21 cellular contexts compared by ENCODE assay signal in the genomic region with DNA sequence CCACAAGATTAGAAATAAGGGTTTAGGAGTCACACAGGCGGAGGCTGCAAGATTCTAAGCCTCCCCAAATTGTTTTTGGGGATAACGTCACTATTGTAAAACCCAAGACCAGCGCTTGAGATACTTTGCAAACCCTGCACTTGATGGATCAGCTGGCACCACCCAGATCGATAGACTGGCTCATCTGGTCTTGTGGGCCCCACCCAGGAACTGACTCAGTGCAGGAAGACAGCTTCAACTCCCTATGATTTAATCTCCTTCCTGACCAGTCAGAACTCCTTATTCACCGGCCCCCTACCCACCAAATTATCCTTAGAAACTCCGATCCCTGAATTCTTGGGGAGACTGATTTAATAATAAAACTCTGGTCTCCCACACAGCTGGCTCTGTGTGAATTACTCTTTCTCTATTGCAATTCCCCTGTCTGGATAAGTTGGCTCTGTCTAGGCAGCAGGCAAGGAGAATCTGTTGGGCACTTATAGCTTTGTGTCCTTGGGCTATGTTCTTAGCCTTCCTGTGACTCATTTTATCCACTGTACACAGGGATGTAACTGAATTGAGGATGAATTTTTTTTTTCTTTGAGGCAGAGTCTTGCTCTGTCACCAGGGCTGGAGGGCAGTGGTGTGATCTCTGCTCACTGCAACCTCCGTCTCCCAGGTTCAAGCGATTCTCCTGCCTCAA.
DNase-seq lines count a peak whose midpoint lies in the region; TF ChIP-seq lines count a peak whose summit lies in the region.
"Had no signal": no experiment of that assay in that cellular context is flagged by ENCODE, and none has a peak within 500 bp of the region (broad histone marks: within the 10 kb centered on the region; RNA-seq: fewer than 3 reads in every experiment).

No MANE protein-coding gene starts in this region.

- DNase-seq in activated CD4-positive, alpha-beta T cell treated with anti-CD3 and anti-CD28 coated beads, Interleukin-2, amount 10 ng/mL, durations not matched to agents 24 days and 14 days, result peak; percentile 60
- no peak for DNase-seq in activated CD4-positive, alpha-beta T cell treated with anti-CD3 and anti-CD28 coated beads for 1 hour
- DNase-seq in ELR (ENCODE audit: low read depth) (peak; percentile 8), immature natural killer cell (no peak), endodermal cell (no peak), NCI-H748 (lab: John Stamatoyannopoulos, UW; ENCODE audit: unreplicated experiment) (no peak), GM13976 (ENCODE audit: low spot score) (no peak)
- DNase-seq: activated naive CD4-positive, alpha-beta T cell treated with anti-CD3 and anti-CD28 coated beads for 36 hours; cortex of kidney; DND-41; GOT3; MG63; NCI-H146; NCI-H345; stimulated activated CD4-positive, alpha-beta T cell treated with anti-CD3 and anti-CD28 coated beads, Interleukin-4, amount 100 ng/mL, for 4 hours had no signal

- no peaks in the 10 kb centered on the region for H3K27me3 ChIP-seq in endodermal cell (ENCODE audit: control insufficient read depth, insufficient read depth, low read length, poor library complexity, severe bottlenecking)
- H3K27me3 ChIP-seq: MG63 had no signal

- intact Hi-C loops in activated CD4-positive, alpha-beta T cell treated with anti-CD3 and anti-CD28 coated beads, Interleukin-2, amount 10 ng/mL, durations not matched to agents 24 days and 14 days (cut with micrococcal nuclease), result no loop called here

- H3K4me1 ChIP-seq in endodermal cell (ENCODE audit: control insufficient read depth, insufficient read depth, low read length), result no peaks in the 10 kb centered on the region

- WGBS in endodermal cell (ENCODE audit: insufficient coverage in 1 of 2, insufficient read length in 1 of 2), 2 experiments, result 90 to 96% methylated on average over 6 to 8 of the region's 8 CpGs

- H3K9ac ChIP-seq in endodermal cell (ENCODE audit: extremely low read depth, low read length, poor library complexity, severe bottlenecking), result no peak overlapping the region

- no peaks in the 10 kb centered on the region for H3K9me3 ChIP-seq in endodermal cell (ENCODE audit: control insufficient read depth, low read length)
- H3K9me3 ChIP-seq: MG63, prostate gland had no signal

- no peak overlapping the region for H3K4me3 ChIP-seq in endodermal cell (ENCODE audit: low read length)
- H3K4me3 ChIP-seq: MG63, prostate gland, skin epidermis had no signal

- H3K27me3 Mint-ChIP-seq in activated CD4-positive, alpha-beta T cell treated with anti-CD3 and anti-CD28 coated beads, Interleukin-2, amount 10 ng/mL, durations not matched to agents 24 days and 14 days, result peaks cover 2% of the 10 kb centered on the region
- peaks cover 16 to 45% (median 45%) of the 10 kb centered on the region in 3 donors for H3K27me3 Mint-ChIP-seq in immature natural killer cell (ENCODE audit: low read depth in 3 of 3)
- H3K27me3 Mint-ChIP-seq in endodermal cell (ENCODE audit: insufficient read depth), result peaks cover 4% of the 10 kb centered on the region

- in situ Hi-C loops in GM13976 (cut with MboI; ENCODE audit: low sequenced_read_pairs, unreplicated experiment), result no loop called here

- H3K4me3 Mint-ChIP-seq in activated CD4-positive, alpha-beta T cell treated with anti-CD3 and anti-CD28 coated beads, Interleukin-2, amount 10 ng/mL, durations not matched to agents 24 days and 14 days, result peak overlapping the region; percentile 20
- H3K4me3 Mint-ChIP-seq in immature natural killer cell (peak overlapping the region; percentile 75 to 86 (median 79)), endodermal cell (no peak overlapping the region)
- H3K4me3 Mint-ChIP-seq: activated naive CD4-positive, alpha-beta T cell treated with anti-CD3 and anti-CD28 coated beads for 36 hours; brain; neural crest cell had no signal

- no peaks in the 10 kb centered on the region for H3K36me3 ChIP-seq in endodermal cell (ENCODE audit: control insufficient read depth, insufficient read depth, low read length)
- H3K36me3 ChIP-seq: MG63, prostate gland had no signal

- H3K27ac ChIP-seq in VCaP (peak overlapping the region; percentile 85), endodermal cell (ENCODE audit: low read depth, low read length) (no peak overlapping the region)
- H3K27ac ChIP-seq: C4-2B had no signal

- peaks cover 22% of the 10 kb centered on the region for H3K36me3 Mint-ChIP-seq in activated CD4-positive, alpha-beta T cell treated with anti-CD3 and anti-CD28 coated beads, Interleukin-2, amount 10 ng/mL, durations not matched to agents 24 days and 14 days (ENCODE audit: low read depth)
- H3K36me3 Mint-ChIP-seq in immature natural killer cell, result peaks cover 0 to 20% (median under 1%) of the 10 kb centered on the region in 3 donors
- no peaks in the 10 kb centered on the region for H3K36me3 Mint-ChIP-seq in endodermal cell (ENCODE audit: low read depth)
- H3K36me3 Mint-ChIP-seq: brain had no signal

- peaks cover 77% of the 10 kb centered on the region for H3K4me1 Mint-ChIP-seq in activated CD4-positive, alpha-beta T cell treated with anti-CD3 and anti-CD28 coated beads, Interleukin-2, amount 10 ng/mL, durations not matched to agents 24 days and 14 days
- H3K4me1 Mint-ChIP-seq in immature natural killer cell (peaks cover 96 to 99% of the 10 kb centered on the region in 2 donors), endodermal cell (peaks cover 4% of the 10 kb centered on the region)
- H3K4me1 Mint-ChIP-seq: neural crest cell had no signal

- TF ChIP-seq CTCF in VCaP (conservative IDR thresholded peaks at IDR 0.05) (no peak), endodermal cell (conservative IDR thresholded peaks at IDR 0.05) (no peak), GM13976 (IDR thresholded peaks at IDR 0.05; ENCODE audit: borderline replicate concordance, control extremely low read depth, extremely low read depth, insufficient read depth, missing control alignments) (no peak)

- H3K9me3 Mint-ChIP-seq in activated CD4-positive, alpha-beta T cell treated with anti-CD3 and anti-CD28 coated beads, Interleukin-2, amount 10 ng/mL, durations not matched to agents 24 days and 14 days, result peaks cover 11% of the 10 kb centered on the region
- H3K9me3 Mint-ChIP-seq in immature natural killer cell (no peaks in the 10 kb centered on the region), endodermal cell (peaks cover 11% of the 10 kb centered on the region)
- H3K9me3 Mint-ChIP-seq: neural crest cell had no signal

- H3K27ac Mint-ChIP-seq in activated CD4-positive, alpha-beta T cell treated with anti-CD3 and anti-CD28 coated beads, Interleukin-2, amount 10 ng/mL, durations not matched to agents 24 days and 14 days, result peak overlapping the region; percentile 76
- H3K27ac Mint-ChIP-seq in immature natural killer cell (peak overlapping the region; percentile 96 to 100 (median 99)), endodermal cell (no peak overlapping the region)
- H3K27ac Mint-ChIP-seq: activated naive CD4-positive, alpha-beta T cell treated with anti-CD3 and anti-CD28 coated beads for 36 hours; brain had no signal

Comparison
In these comparisons a context has a peak if more than half of its experiments do, and no peak if none do; other contexts are left out.
1. DNase-seq: peak in activated CD4-positive, alpha-beta T cell treated with anti-CD3 and anti-CD28 coated beads, Interleukin-2, amount 10 ng/mL, durations not matched to agents 24 days and 14 days (single experiment) and ELR (single experiment); none in activated CD4-positive, alpha-beta T cell treated with anti-CD3 and anti-CD28 coated beads for 1 hour (single experiment), immature natural killer cell (0 of 3), endodermal cell (single experiment), NCI-H748 (single experiment) and GM13976 (single experiment).